In genomic region chr4:153669838-153670237, GRCh38 we compare ENCODE assay signal across 36 cellular contexts. TPM values are rescaled to one million over a fixed set of nuclear protein-coding genes. Genes with fewer than 3 reads are reported as not detected.
DNase-seq lines count a peak whose midpoint lies in the region; ATAC-seq and TF ChIP-seq lines count a peak whose summit lies in the region.
"Had no signal": no experiment of that assay in that cellular context is flagged by ENCODE, and none has a peak within 500 bp of the region (broad histone marks: within the 10 kb centered on the region; RNA-seq: fewer than 3 reads in every experiment).

No MANE protein-coding gene starts in this region.

- H3K27ac Mint-ChIP-seq in activated naive CD8-positive, alpha-beta T cell treated with anti-CD3 and anti-CD28 coated beads, Interleukin-2, amount 50 U/mL, for 24 hours = no peak overlapping the region
- no peak overlapping the region for H3K27ac Mint-ChIP-seq in activated naive CD8-positive, alpha-beta T cell treated with anti-CD3 and anti-CD28 coated beads for 36 hours
- no peak overlapping the region for H3K27ac Mint-ChIP-seq in stimulated activated naive CD8-positive, alpha-beta T cell treated with anti-CD3 and anti-CD28 coated beads, Interleukin-15, amount 100 ng/mL, for 72 hours
- H3K27ac Mint-ChIP-seq: B cell; CD4-positive, alpha-beta memory T cell; CD4-positive, alpha-beta T cell; CD4-positive, CD25-positive, alpha-beta regulatory T cell; CD8-positive, alpha-beta memory T cell; CD8-positive, alpha-beta T cell had no signal

- peaks cover 24% of the 10 kb centered on the region for H3K27me3 Mint-ChIP-seq in activated naive CD8-positive, alpha-beta T cell treated with anti-CD3 and anti-CD28 coated beads, Interleukin-2, amount 50 U/mL, for 24 hours
- peaks cover 13% of the 10 kb centered on the region for H3K27me3 Mint-ChIP-seq in activated naive CD8-positive, alpha-beta T cell treated with anti-CD3 and anti-CD28 coated beads for 36 hours
- peaks cover 33% of the 10 kb centered on the region for H3K27me3 Mint-ChIP-seq in stimulated activated naive CD8-positive, alpha-beta T cell treated with anti-CD3 and anti-CD28 coated beads, Interleukin-15, amount 100 ng/mL, for 72 hours

- H3K9me3 Mint-ChIP-seq in activated naive CD8-positive, alpha-beta T cell treated with anti-CD3 and anti-CD28 coated beads, Interleukin-2, amount 50 U/mL, for 24 hours = peaks cover 16% of the 10 kb centered on the region
- peaks cover 4% of the 10 kb centered on the region for H3K9me3 Mint-ChIP-seq in activated naive CD8-positive, alpha-beta T cell treated with anti-CD3 and anti-CD28 coated beads for 36 hours
- peaks cover 5 to 16% of the 10 kb centered on the region in 2 donors for H3K9me3 Mint-ChIP-seq in stimulated activated naive CD8-positive, alpha-beta T cell treated with anti-CD3 and anti-CD28 coated beads, Interleukin-15, amount 100 ng/mL, for 72 hours

- H3K9ac ChIP-seq in SK-N-SH = no peak overlapping the region
- H3K9ac ChIP-seq: BLaER1; BLaER1 treated with 17β-estradiol and CSF1 and Interleukin-3, amounts not matched to agents 10 nM and 100 nM had no signal

- H3K4me1 Mint-ChIP-seq in activated naive CD8-positive, alpha-beta T cell treated with anti-CD3 and anti-CD28 coated beads, Interleukin-2, amount 50 U/mL, for 24 hours = peaks cover 10% of the 10 kb centered on the region
- peaks cover 6% of the 10 kb centered on the region for H3K4me1 Mint-ChIP-seq in activated naive CD8-positive, alpha-beta T cell treated with anti-CD3 and anti-CD28 coated beads for 36 hours
- H3K4me1 Mint-ChIP-seq in stimulated activated naive CD8-positive, alpha-beta T cell treated with anti-CD3 and anti-CD28 coated beads, Interleukin-15, amount 100 ng/mL, for 72 hours = no peaks in the 10 kb centered on the region
- H3K4me1 Mint-ChIP-seq: B cell; CD4-positive, CD25-positive, alpha-beta regulatory T cell; CD8-positive, alpha-beta memory T cell had no signal

- H3K4me2 ChIP-seq in SK-N-SH = no peak overlapping the region
- H3K4me2 ChIP-seq: A549; BLaER1; BLaER1 treated with 17β-estradiol and CSF1 and Interleukin-3, amounts not matched to agents 10 nM and 100 nM had no signal

- no peaks in the 10 kb centered on the region for H3K79me2 ChIP-seq in SK-N-SH (ENCODE audit: insufficient read depth)

- H3K27me3 ChIP-seq in SK-N-SH (ENCODE audit: insufficient read depth) = no peaks in the 10 kb centered on the region; the same call in 1 of the 2 replicates
- H3K27me3 ChIP-seq: BE2C; BLaER1; BLaER1 treated with 17β-estradiol and CSF1 and Interleukin-3, amounts not matched to agents 10 nM and 100 nM had no signal

- no peak for DNase-seq in SK-N-SH
- no peak for DNase-seq in activated naive CD8-positive, alpha-beta T cell treated with anti-CD3 and anti-CD28 coated beads, Interleukin-2, amount 50 U/mL, for 24 hours
- DNase-seq in activated naive CD8-positive, alpha-beta T cell treated with anti-CD3 and anti-CD28 coated beads for 36 hours = no peak
- no peak for DNase-seq in stimulated activated naive CD8-positive, alpha-beta T cell treated with anti-CD3 and anti-CD28 coated beads, Interleukin-15, Interleukin-2, amounts not matched to agents 100 U/mL and 50 U/mL, for 24 hours
- no peak for DNase-seq in stimulated activated naive CD8-positive, alpha-beta T cell treated with anti-CD3 and anti-CD28 coated beads, Interleukin-15, amount 100 ng/mL, for 72 hours
- DNase-seq: 8988T; ACHN; AML-193; BE2C; C1 segment of cervical spinal cord; Caco-2; Calu3; CD4-positive, alpha-beta memory T cell; CD4-positive, alpha-beta T cell; CD4-positive, CD25-positive, alpha-beta regulatory T cell; CD8-positive, alpha-beta memory T cell; CD8-positive, alpha-beta T cell; COR-L47; DMS 273 treated with DMSO at 0.1 percent for 48 hours; DMS153; DMS53; DMS79; DMS79 treated with DMSO at 0.1 percent for 48 hours; DND-41; EL had no signal

- no peak overlapping the region for H2AFZ ChIP-seq in SK-N-SH (ENCODE audit: low read depth)

- no peaks in the 10 kb centered on the region for H3K4me1 ChIP-seq in SK-N-SH (ENCODE audit: control insufficient read depth in 1 of 2, insufficient read depth in 2 of 2, low read depth in 1 of 2, low read length in 1 of 2)
- H3K4me1 ChIP-seq: A549; BE2C; BLaER1; BLaER1 treated with 17β-estradiol and CSF1 and Interleukin-3, amounts not matched to agents 10 nM and 100 nM had no signal

- no peak for ATAC-seq in SK-N-SH treated with all-trans-retinoic acid at 6 μM for 48 hours
- peak; percentile 40 for ATAC-seq in activated naive CD8-positive, alpha-beta T cell treated with anti-CD3 and anti-CD28 coated beads, Interleukin-2, amount 50 U/mL, for 24 hours
- ATAC-seq in stimulated activated naive CD8-positive, alpha-beta T cell treated with anti-CD3 and anti-CD28 coated beads, Interleukin-15, Interleukin-2, amounts not matched to agents 100 U/mL and 50 U/mL, for 24 hours = peak; percentile 40
- ATAC-seq in stimulated activated naive CD8-positive, alpha-beta T cell treated with anti-CD3 and anti-CD28 coated beads, Interleukin-15, amount 100 ng/mL, for 72 hours = no peak
- ATAC-seq: A549; CD8-positive, alpha-beta T cell had no signal

- H3K4me3 ChIP-seq in SK-N-SH (ENCODE audit: low read depth in 2 of 2, low read length in 1 of 2) = no peak overlapping the region
- H3K4me3 ChIP-seq: A549; BLaER1; BLaER1 treated with 17β-estradiol and CSF1 and Interleukin-3, amounts not matched to agents 10 nM and 100 nM had no signal

- no peaks in the 10 kb centered on the region for H3K36me3 Mint-ChIP-seq in activated naive CD8-positive, alpha-beta T cell treated with anti-CD3 and anti-CD28 coated beads, Interleukin-2, amount 50 U/mL, for 24 hours (ENCODE audit: low read depth)
- no peaks in the 10 kb centered on the region for H3K36me3 Mint-ChIP-seq in activated naive CD8-positive, alpha-beta T cell treated with anti-CD3 and anti-CD28 coated beads for 36 hours
- H3K36me3 Mint-ChIP-seq: CD8-positive, alpha-beta T cell had no signal

- POLR2A ChIA-PET in SK-N-SH (lab: Yijun Ruan, JAX) = no interaction called here

- CTCF ChIA-PET in SK-N-SH (lab: Yijun Ruan, JAX) = interaction anchor here (0.6 to 1.7 kb wide), 2 partner anchors 51 to 80 kb away, joined by 3 to 4 read pairs; no protein-coding TSS in a partner anchor

- no peak for TF ChIP-seq CTCF in SK-N-SH (IDR thresholded peaks at IDR 0.05)

- no peaks in the 10 kb centered on the region for H4K20me1 ChIP-seq in SK-N-SH (ENCODE audit: insufficient read depth)
- H4K20me1 ChIP-seq: BLaER1; BLaER1 treated with 17β-estradiol and CSF1 and Interleukin-3, amounts not matched to agents 10 nM and 100 nM had no signal

- H3K36me3 ChIP-seq in SK-N-SH (replicated peaks in 1 of 2; ENCODE audit: control insufficient read depth in 1 of 2, insufficient read depth in 2 of 2, low read length in 1 of 2) = no peaks in the 10 kb centered on the region
- H3K36me3 ChIP-seq: BE2C, BLaER1 had no signal

- peak in 1 of 2 experiments; percentile 63; a peak in 1 of 4 replicates for TF ChIP-seq EP300 in SK-N-SH (IDR thresholded peaks at IDR 0.05; ENCODE audit: borderline replicate concordance in 1 of 2, low read depth in 1 of 2, low read length in 1 of 2)

- H3K9me2 ChIP-seq in SK-N-SH = no peaks in the 10 kb centered on the region

- peaks cover under 1% of the 10 kb centered on the region; the same call in 1 of the 2 replicates for H3K9me3 ChIP-seq in SK-N-SH
- H3K9me3 ChIP-seq: A549, BE2C had no signal

- WGBS in SK-N-SH (ENCODE audit: low lambda C conversion rate) = 16% methylated on average over 3 of the region's 3 CpGs

- H3K27ac ChIP-seq in SK-N-SH (ENCODE audit: low read depth in 2 of 2, low read length in 1 of 2) = no peak overlapping the region
- H3K27ac ChIP-seq: 22Rv1; A549; BLaER1; BLaER1 treated with 17β-estradiol and CSF1 and Interleukin-3, amounts not matched to agents 10 nM and 100 nM; C4-2B had no signal

- no peaks in the 10 kb centered on the region for H3F3A ChIP-seq in SK-N-SH (replicated peaks; ENCODE audit: insufficient read depth)

- no peak overlapping the region for H3K4me3 Mint-ChIP-seq in activated naive CD8-positive, alpha-beta T cell treated with anti-CD3 and anti-CD28 coated beads, Interleukin-2, amount 50 U/mL, for 24 hours
- no peak overlapping the region for H3K4me3 Mint-ChIP-seq in activated naive CD8-positive, alpha-beta T cell treated with anti-CD3 and anti-CD28 coated beads for 36 hours
- H3K4me3 Mint-ChIP-seq in stimulated activated naive CD8-positive, alpha-beta T cell treated with anti-CD3 and anti-CD28 coated beads, Interleukin-15, amount 100 ng/mL, for 72 hours = no peak overlapping the region
- H3K4me3 Mint-ChIP-seq: B cell; CD14-positive monocyte; CD4-positive, alpha-beta memory T cell; CD4-positive, alpha-beta T cell; CD4-positive, CD25-positive, alpha-beta regulatory T cell; CD8-positive, alpha-beta memory T cell; CD8-positive, alpha-beta T cell had no signal

- TF ChIP-seq RAD21 in SK-N-SH (IDR thresholded peaks at IDR 0.05; ENCODE audit: low read length) = no peak

TF ChIP-seq in SK-N-SH, 30 proteins besides CTCF, POLR2A, EP300 and RAD21 (continues in another document):
- TF ChIP-seq, protein P1, sequence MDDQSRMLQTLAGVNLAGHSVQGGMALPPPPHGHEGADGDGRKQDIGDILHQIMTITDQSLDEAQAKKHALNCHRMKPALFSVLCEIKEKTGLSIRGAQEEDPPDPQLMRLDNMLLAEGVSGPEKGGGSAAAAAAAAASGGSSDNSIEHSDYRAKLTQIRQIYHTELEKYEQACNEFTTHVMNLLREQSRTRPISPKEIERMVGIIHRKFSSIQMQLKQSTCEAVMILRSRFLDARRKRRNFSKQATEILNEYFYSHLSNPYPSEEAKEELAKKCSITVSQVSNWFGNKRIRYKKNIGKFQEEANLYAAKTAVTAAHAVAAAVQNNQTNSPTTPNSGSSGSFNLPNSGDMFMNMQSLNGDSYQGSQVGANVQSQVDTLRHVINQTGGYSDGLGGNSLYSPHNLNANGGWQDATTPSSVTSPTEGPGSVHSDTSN (IDR thresholded peaks at IDR 0.05) = peak; percentile 60; the same call in 1 of the 2 replicates
- TF ChIP-seq TCF12 (IDR thresholded peaks at IDR 0.05) = peak; percentile 87

TF ChIP-seq in SK-N-SH treated with all-trans-retinoic acid at 6 μM for 48 hours, 23 proteins besides CTCF, POLR2A, EP300 and RAD21 (continues in another document):
- no peak for TF ChIP-seq ZNF565 (CRISPR knock-in tag; conservative IDR thresholded peaks at IDR 0.05; ENCODE audit: low read depth)

RNA-seq across cellular contexts. Expression of gene TLR2, which starts 14.2 kb away (rescaled TPM):
- polyA plus RNA-seq in SK-N-SH (2012; rRNA removed) = 0.18 and 0.21 TPM in 2 replicates
- polyA plus RNA-seq in SK-N-SH (2012; cell fraction: cytosol; rRNA removed) = 0.10 and 0.21 TPM in 2 replicates
- polyA plus RNA-seq in SK-N-SH (2012; cell fraction: nucleus; rRNA removed) = 0.45 and 0.70 TPM in 2 replicates
- total RNA-seq in activated naive CD8-positive, alpha-beta T cell treated with anti-CD3 and anti-CD28 coated beads for 36 hours = 1 to 10 TPM; 1.1 to 1.2 TPM
- total RNA-seq: A172, Daoy had no signal
- polyA plus RNA-seq: BJ had no signal

Comparison
In these comparisons a context has a peak if more than half of its experiments do, and no peak if none do; other contexts are left out.
1. ATAC-seq: peak in activated naive CD8-positive, alpha-beta T cell treated with anti-CD3 and anti-CD28 coated beads, Interleukin-2, amount 50 U/mL, for 24 hours (single experiment) and stimulated activated naive CD8-positive, alpha-beta T cell treated with anti-CD3 and anti-CD28 coated beads, Interleukin-15, Interleukin-2, amounts not matched to agents 100 U/mL and 50 U/mL, for 24 hours (single experiment); none in SK-N-SH treated with all-trans-retinoic acid at 6 μM for 48 hours (single experiment) and stimulated activated naive CD8-positive, alpha-beta T cell treated with anti-CD3 and anti-CD28 coated beads, Interleukin-15, amount 100 ng/mL, for 72 hours (single experiment).